30 cellular contexts compared by ENCODE assay signal in genomic region chr4:181799670-181800069, GRCh38.
"Had no signal": no experiment of that assay in that cellular context is flagged by ENCODE, and none has a peak within 500 bp of the region (broad histone marks: within the 10 kb centered on the region; RNA-seq: fewer than 3 reads in every experiment).

No MANE protein-coding gene starts in this region.

- H3K4me3 ChIP-seq: ovary, psoas muscle, right lobe of liver, sigmoid colon, stomach, suprapubic skin, testis, tibial artery, transverse colon, upper lobe of right lung, uterus had no signal

- DNase-seq: naive thymus-derived CD4-positive, alpha-beta T cell; natural killer cell; occipital lobe; ovary; posterior cingulate gyrus; psoas muscle; right cardiac atrium; right lobe of liver; sigmoid colon; small intestine; stimulated activated CD4-positive, alpha-beta T cell treated with anti-CD3 and anti-CD28 coated beads, Interleukin-15, amount 100 ng/mL, for 24 hours; stimulated activated CD4-positive, alpha-beta T cell treated with anti-CD3 and anti-CD28 coated beads, Interleukin-2, amount 100 ng/mL, for 24 hours; stimulated activated CD4-positive, alpha-beta T cell treated with anti-CD3 and anti-CD28 coated beads, Interleukin-2, amount 100 ng/mL, for 48 hours; stimulated activated CD4-positive, alpha-beta T cell treated with anti-CD3 and anti-CD28 coated beads, Interleukin-4, amount 100 ng/mL, for 24 hours; stimulated activated naive B cell treated with anti-CD40 and anti-IgM and Interleukin-4, amounts not matched to agents 10 μg/mL and 1 μg/mL and 100 μg/mL, for 72 hours; stimulated activated naive CD4-positive, alpha-beta T cell treated with Interleukin-2 at 50 U/mL for 16 hours; stomach; testis; tibial artery; transverse colon; upper lobe of right lung; uterus had no signal

- H2AFZ ChIP-seq: parathyroid adenoma had no signal

- FAIRE-seq: small intestine had no signal

- H3K27me3 ChIP-seq: ovary, right lobe of liver, sigmoid colon, stomach, suprapubic skin, testis, tibial artery, transverse colon, upper lobe of right lung, uterus had no signal

- H3K9ac ChIP-seq: parathyroid adenoma had no signal

- H3K9me3 Mint-ChIP-seq: neural crest cell had no signal

- H3K79me2 ChIP-seq: parathyroid adenoma had no signal

- H3K4me3 Mint-ChIP-seq: naive thymus-derived CD4-positive, alpha-beta T cell; natural killer cell; nephron; neural crest cell; stimulated activated effector memory CD8-positive, alpha-beta T cell treated with anti-CD3 and anti-CD28 coated beads, Interleukin-12 subunit alpha, Interleukin-12 subunit beta, amount 100 ng/mL, for 72 hours; stimulated activated naive B cell treated with anti-CD40 and anti-IgM and Interleukin-4, amounts not matched to agents 10 μg/mL and 1 μg/mL and 100 μg/mL, for 72 hours; stimulated activated naive CD8-positive, alpha-beta T cell treated with anti-CD3 and anti-CD28 coated beads, Interleukin-15, Interleukin-2, amounts not matched to agents 100 ng/mL and 50 ng/mL, for 24 hours; type B pancreatic cell had no signal

- H3K27me3 Mint-ChIP-seq: naive thymus-derived CD4-positive, alpha-beta T cell; stimulated activated naive B cell treated with anti-CD40 and anti-IgM and Interleukin-4, amounts not matched to agents 10 μg/mL and 1 μg/mL and 100 μg/mL, for 72 hours; stimulated activated naive CD8-positive, alpha-beta T cell treated with anti-CD3 and anti-CD28 coated beads, Interleukin-15, Interleukin-2, amounts not matched to agents 100 ng/mL and 50 ng/mL, for 24 hours; type B pancreatic cell had no signal

- H3K4me1 Mint-ChIP-seq: natural killer cell; stimulated activated effector memory CD8-positive, alpha-beta T cell treated with anti-CD3 and anti-CD28 coated beads, Interleukin-12 subunit alpha, Interleukin-12 subunit beta, amount 100 ng/mL, for 72 hours; stimulated activated naive B cell treated with anti-CD40 and anti-IgM and Interleukin-4, amounts not matched to agents 10 μg/mL and 1 μg/mL and 100 μg/mL, for 72 hours had no signal

- H3K27ac Mint-ChIP-seq: naive thymus-derived CD4-positive, alpha-beta T cell; natural killer cell; nephron; progenitor cell of endocrine pancreas; stimulated activated effector memory CD8-positive, alpha-beta T cell treated with anti-CD3 and anti-CD28 coated beads, Interleukin-12 subunit alpha, Interleukin-12 subunit beta, amount 100 ng/mL, for 72 hours; stimulated activated naive B cell treated with anti-CD40 and anti-IgM and Interleukin-4, amounts not matched to agents 10 μg/mL and 1 μg/mL and 100 μg/mL, for 72 hours; stimulated activated naive CD8-positive, alpha-beta T cell treated with anti-CD3 and anti-CD28 coated beads, Interleukin-15, Interleukin-2, amounts not matched to agents 100 ng/mL and 50 ng/mL, for 24 hours; type B pancreatic cell had no signal

- H3K27ac ChIP-seq: ovary, parathyroid adenoma, psoas muscle, right lobe of liver, sigmoid colon, stomach, suprapubic skin, testis, tibial artery, transverse colon, upper lobe of right lung, uterus had no signal

- H3K36me3 Mint-ChIP-seq: naive thymus-derived CD4-positive, alpha-beta T cell; natural killer cell; stimulated activated effector memory CD8-positive, alpha-beta T cell treated with anti-CD3 and anti-CD28 coated beads, Interleukin-12 subunit alpha, Interleukin-12 subunit beta, amount 100 ng/mL, for 72 hours; stimulated activated naive B cell treated with anti-CD40 and anti-IgM and Interleukin-4, amounts not matched to agents 10 μg/mL and 1 μg/mL and 100 μg/mL, for 72 hours; type B pancreatic cell had no signal

- H3K36me3 ChIP-seq: ovary, right lobe of liver, sigmoid colon, stomach, suprapubic skin, tibial artery, transverse colon, upper lobe of right lung, uterus had no signal

- H3K9me3 ChIP-seq: psoas muscle, right lobe of liver, suprapubic skin, testis, transverse colon, upper lobe of right lung, uterus had no signal

- H3K4me1 ChIP-seq: parathyroid adenoma, psoas muscle, right lobe of liver, sigmoid colon, stomach, suprapubic skin, testis, tibial artery, transverse colon, upper lobe of right lung, uterus had no signal
